In genomic region chr10:527416-527815, GRCh38 we compare ENCODE assay signal across 15 cellular contexts.
DNase-seq lines count a peak whose midpoint lies in the region; ATAC-seq and TF ChIP-seq lines count a peak whose summit lies in the region.
"Had no signal": no experiment of that assay in that cellular context is flagged by ENCODE, and none has a peak within 500 bp of the region (broad histone marks: within the 10 kb centered on the region; RNA-seq: fewer than 3 reads in every experiment).

No MANE protein-coding gene starts in this region.

- H3K27me3 Mint-ChIP-seq in T-cell = peaks cover 9 to 14% of the 10 kb centered on the region in 2 donors

- no peak for ATAC-seq in T-cell (replicated peaks in 1 of 4)
- no peak for ATAC-seq in GM19397 (IDR thresholded peaks at IDR 0.05; ENCODE audit: unreplicated experiment)

- H3K36me3 ChIP-seq in OCI-LY7 (ENCODE audit: insufficient read depth, low read length) (no peaks in the 10 kb centered on the region), parathyroid adenoma (ENCODE audit: control insufficient read depth, insufficient read depth, low read length) (no peaks in the 10 kb centered on the region)
- H3K36me3 ChIP-seq: HAP-1 had no signal

- no peak for TF ChIP-seq CTCF in AG09319 (IDR thresholded peaks at IDR 0.05; ENCODE audit: low read depth, low read length)
- no peak for TF ChIP-seq CTCF in OCI-LY7 (conservative IDR thresholded peaks at IDR 0.05; ENCODE audit: low read length)
- TF ChIP-seq CTCF in parathyroid adenoma (IDR thresholded peaks at IDR 0.05) = no peak

- H3K79me2 ChIP-seq in OCI-LY7 (ENCODE audit: insufficient read depth, low read depth, low read length) (no peaks in the 10 kb centered on the region), parathyroid adenoma (peaks cover 21% of the 10 kb centered on the region)

- no peaks in the 10 kb centered on the region for H3K9me3 Mint-ChIP-seq in T-cell
- H3K9me3 Mint-ChIP-seq: CD4-positive, alpha-beta T cell; IgD-negative memory B cell had no signal

- POLR2A ChIA-PET in OCI-LY7 (lab: Charles Lee) = interaction anchor here (1.1 to 6.7 kb wide), 2 partner anchors 9 to 14 kb away, joined by 4 to 136 read pairs; no protein-coding TSS in a partner anchor
- POLR2A ChIA-PET in T-cell (lab: Charles Lee) = no interaction called here

- H3K27ac ChIP-seq in OCI-LY7 (ENCODE audit: low read depth, low read length, poor library complexity, severe bottlenecking) = peak overlapping the region; percentile 49
- peak overlapping the region; percentile 29 for H3K27ac ChIP-seq in parathyroid adenoma

- DNase-seq in AG09319 (ENCODE audit: extremely low read depth, low read depth) (peak; percentile 44), OCI-LY7 (ENCODE audit: low spot score) (no peak), fibroblast of peridontal ligament (ENCODE audit: extremely low read depth) (peak; percentile 88), T-cell (no peak), SKM-1 treated with dmso at 0.1 percent for 144 hours (lab: John Stamatoyannopoulos, UW; ENCODE audit: unreplicated experiment) (no peak)
- DNase-seq: C1 segment of cervical spinal cord; Calu3; CD4-positive, alpha-beta T cell; DMS 273 treated with DMSO at 0.1 percent for 48 hours; GOT3 had no signal

- BruUV-seq in OCI-LY7 (replicated peaks; lab: Mats Ljungman, UMichigan) = no TSS peak

- H3K4me3 ChIP-seq in OCI-LY7 (ENCODE audit: low read depth, low read length, poor library complexity, severe bottlenecking) = no peak overlapping the region
- no peak overlapping the region for H3K4me3 ChIP-seq in parathyroid adenoma (ENCODE audit: low read depth, low read length)
- H3K4me3 ChIP-seq: GM12878, HAP-1 had no signal

- no peaks in the 10 kb centered on the region for H4K20me1 ChIP-seq in OCI-LY7 (ENCODE audit: insufficient read depth, low read length)

- no peaks in the 10 kb centered on the region for H3K36me3 Mint-ChIP-seq in T-cell
- H3K36me3 Mint-ChIP-seq: IgD-negative memory B cell had no signal

- H3K4me1 ChIP-seq in OCI-LY7 (ENCODE audit: insufficient read depth, low read length, poor library complexity, severe bottlenecking) (peaks cover 53% of the 10 kb centered on the region), parathyroid adenoma (peaks cover 9% of the 10 kb centered on the region)
- H3K4me1 ChIP-seq: HAP-1 had no signal

- H3K4me2 ChIP-seq in OCI-LY7 (ENCODE audit: low read length) = peak overlapping the region; percentile 63
- H3K4me2 ChIP-seq in parathyroid adenoma (ENCODE audit: low read length) = peak overlapping the region; percentile 4

- intact Hi-C loops in OCI-LY7 (cut with micrococcal nuclease; ENCODE audit: unreplicated experiment) = loop anchor here (5.0 kb wide), 2 partner anchors 90 to 160 kb away; no protein-coding TSS in a partner anchor

- H3K27me3 ChIP-seq in parathyroid adenoma (ENCODE audit: control insufficient read depth, insufficient read depth, low read length) = no peaks in the 10 kb centered on the region

- H3K9me2 ChIP-seq in OCI-LY7 (ENCODE audit: insufficient read depth, low read length) = no peaks in the 10 kb centered on the region

- H3K9me3 ChIP-seq in OCI-LY7 (ENCODE audit: low read length) (no peaks in the 10 kb centered on the region), parathyroid adenoma (ENCODE audit: control insufficient read depth, low read length) (no peaks in the 10 kb centered on the region)
- H3K9me3 ChIP-seq: HAP-1 had no signal

- CTCF ChIA-PET in OCI-LY7 (lab: Charles Lee; ENCODE audit: unreplicated experiment) = interaction anchor here (0.6 to 2.0 kb wide), 6 partner anchors 10 to 69 kb away, joined by 3 to 13 read pairs (median 5); no protein-coding TSS in a partner anchor
- CTCF ChIA-PET in T-cell (lab: Charles Lee) = no interaction called here

- H3K4me1 Mint-ChIP-seq in T-cell = no peaks in the 10 kb centered on the region

- H3K4me3 Mint-ChIP-seq in T-cell = no peak overlapping the region
- H3K4me3 Mint-ChIP-seq: CD4-positive, alpha-beta T cell; IgD-negative memory B cell had no signal

- H3K27ac Mint-ChIP-seq in T-cell = no peak overlapping the region
- H3K27ac Mint-ChIP-seq: CD4-positive, alpha-beta T cell; IgD-negative memory B cell had no signal

- H2AFZ ChIP-seq in OCI-LY7 (ENCODE audit: low read length) = peak overlapping the region; percentile 59; the same call in 1 of the 2 replicates
- peak overlapping the region; percentile 2 for H2AFZ ChIP-seq in parathyroid adenoma

- H3K9ac ChIP-seq in parathyroid adenoma = no peak overlapping the region

Comparison
In these comparisons a context has a peak if more than half of its experiments do, and no peak if none do; other contexts are left out.
1. DNase-seq: peak in AG09319 (single experiment) and fibroblast of peridontal ligament (single experiment); none in OCI-LY7 (single experiment), T-cell (0 of 34) and SKM-1 treated with dmso at 0.1 percent for 144 hours (single experiment).